ENCODE assay signal across 10 cellular contexts in genomic region chr9:72509053-72509452, GRCh38. TPM values are rescaled to one million over a fixed set of nuclear protein-coding genes. Genes with fewer than 3 reads are reported as not detected.
A peak's percentile ranks its signal among the peaks of the same experiment; 100 is the strongest.
DNase-seq lines count a peak whose midpoint lies in the region; ATAC-seq and TF ChIP-seq lines count a peak whose summit lies in the region.
"Had no signal": no experiment of that assay in that cellular context is flagged by ENCODE, and none has a peak within 500 bp of the region (broad histone marks: within the 10 kb centered on the region; RNA-seq: fewer than 3 reads in every experiment).

No MANE protein-coding gene starts in this region.

- no peak for TF ChIP-seq POLR2A in HCT116 (IDR thresholded peaks at IDR 0.05; ENCODE audit: borderline replicate concordance, extremely low read depth, insufficient read depth, insufficient read length)

- CTCF ChIA-PET in HCT116 (lab: Charles Lee), result no interaction called here
- CTCF ChIA-PET in activated CD4-positive, alpha-beta memory T cell treated with anti-CD3 and anti-CD28 coated beads, Interleukin-2, amount 10 ng/mL, durations not matched to agents 7 days and 5 days (lab: Charles Lee), result interaction anchor here (0.6 kb wide), 1 partner anchor 10 kb away, joined by 3 read pairs; no protein-coding TSS in a partner anchor

- no peak for TF ChIP-seq RAD21 in HCT116 (IDR thresholded peaks at IDR 0.05; ENCODE audit: low read depth)

- no peaks in the 10 kb centered on the region for H3K9me3 Mint-ChIP-seq in activated CD4-positive, alpha-beta memory T cell treated with anti-CD3 and anti-CD28 coated beads, Interleukin-2, amount 10 ng/mL, durations not matched to agents 7 days and 5 days
- H3K9me3 Mint-ChIP-seq: neural crest cell had no signal

- H3K27me3 Mint-ChIP-seq in activated CD4-positive, alpha-beta memory T cell treated with anti-CD3 and anti-CD28 coated beads, Interleukin-2, amount 10 ng/mL, durations not matched to agents 7 days and 5 days, result no peaks in the 10 kb centered on the region

- RAD21 ChIA-PET in HCT116 (lab: Charles Lee; ENCODE audit: low non-redundant PET in 1 of 2, low total read pairs in 2 of 2, uncharacterized antibody in 2 of 2, unreplicated experiment in 2 of 2), result no interaction called here

- no TSS peak for BruUV-seq in HCT116 (replicated peaks; lab: Mats Ljungman, UMichigan)

- no peak overlapping the region for H3K9ac ChIP-seq in HCT116 (ENCODE audit: low read length)

- no peaks in the 10 kb centered on the region for H3K36me3 ChIP-seq in HCT116 (ENCODE audit: control insufficient read depth in 1 of 2, insufficient read depth in 2 of 2, low read length in 2 of 2)

- no peaks in the 10 kb centered on the region for H3K9me2 ChIP-seq in HCT116 (ENCODE audit: insufficient read depth)

- H3K27me3 ChIP-seq in HCT116 (ENCODE audit: insufficient read depth, low read length), result no peaks in the 10 kb centered on the region

- H3K27ac Mint-ChIP-seq in activated CD4-positive, alpha-beta memory T cell treated with anti-CD3 and anti-CD28 coated beads, Interleukin-2, amount 10 ng/mL, durations not matched to agents 7 days and 5 days, result peak overlapping the region; percentile 8

- H3K4me1 ChIP-seq in HCT116 (ENCODE audit: control insufficient read depth in 1 of 2, insufficient read depth in 2 of 2, low read length in 2 of 2), result peaks cover 0 to 13% of the 10 kb centered on the region in 2 experiments; a peak in 2 of 4 replicates

- H3K4me1 Mint-ChIP-seq in activated CD4-positive, alpha-beta memory T cell treated with anti-CD3 and anti-CD28 coated beads, Interleukin-2, amount 10 ng/mL, durations not matched to agents 7 days and 5 days, result peaks cover 15% of the 10 kb centered on the region

- TF ChIP-seq CTCF in HCT116 (IDR thresholded peaks at IDR 0.05 in 2 of 3, conservative IDR thresholded peaks at IDR 0.05 in 1 of 3; ENCODE audit: borderline replicate concordance in 1 of 3, insufficient read depth in 1 of 3, low read depth in 2 of 3, low read length in 2 of 3), result no peak

- peak; percentile 45 for DNase-seq in GM03348 (ENCODE audit: low spot score)
- DNase-seq in HCT116 (ENCODE audit: low read depth, low spot score), result no peak
- no peak for DNase-seq in activated CD4-positive, alpha-beta memory T cell treated with anti-CD3 and anti-CD28 coated beads, Interleukin-2, amount 10 ng/mL, durations not matched to agents 7 days and 5 days
- DNase-seq in kidney glomerular epithelial cell (lab: John Stamatoyannopoulos, UW), result peak; percentile 46
- DNase-seq in NCI-H2171 (lab: John Stamatoyannopoulos, UW), result no peak
- DNase-seq in NCI-H510A (lab: John Stamatoyannopoulos, UW), result no peak
- no peak for DNase-seq in activated CD8-positive, alpha-beta memory T cell treated with anti-CD3 and anti-CD28 coated beads, Interleukin-2, amount 50 U/mL, for 4 hours
- DNase-seq in cardiac septum (ENCODE audit: low spot score), result no peak

- no peaks in the 10 kb centered on the region for H3K79me2 ChIP-seq in HCT116 (ENCODE audit: insufficient read depth, low read length)

- intact Hi-C loops in HCT116 (cut with micrococcal nuclease), result no loop called here
- intact Hi-C loops in cardiac septum (cut with DNase I), result no loop called here

- H3K27ac ChIP-seq in HCT116 (ENCODE audit: low read depth, low read length), result no peak overlapping the region

- H4K20me1 ChIP-seq in HCT116 (ENCODE audit: insufficient read depth), result no peaks in the 10 kb centered on the region

- peaks cover 5% of the 10 kb centered on the region for H3K36me3 Mint-ChIP-seq in activated CD4-positive, alpha-beta memory T cell treated with anti-CD3 and anti-CD28 coated beads, Interleukin-2, amount 10 ng/mL, durations not matched to agents 7 days and 5 days (ENCODE audit: low read depth)

- POLR2A ChIA-PET in HCT116 (lab: Charles Lee), result interaction anchor here (1.2 kb wide), 1 partner anchor 143 kb away, joined by 4 read pairs; the partner anchor contains the start of gene ZFAND5
- POLR2A ChIA-PET in activated CD4-positive, alpha-beta memory T cell treated with anti-CD3 and anti-CD28 coated beads, Interleukin-2, amount 10 ng/mL, durations not matched to agents 7 days and 5 days (lab: Charles Lee), result interaction anchor here (1.1 to 2.3 kb wide), 3 partner anchors 18 to 143 kb away, joined by 3 to 6 read pairs (median 4); no protein-coding TSS in a partner anchor

- peak overlapping the region; percentile 94 for H2AFZ ChIP-seq in HCT116 (ENCODE audit: low read depth, low read length, poor library complexity, severe bottlenecking)

- no peak for ATAC-seq in HCT116

- H3K4me3 Mint-ChIP-seq in activated CD4-positive, alpha-beta memory T cell treated with anti-CD3 and anti-CD28 coated beads, Interleukin-2, amount 10 ng/mL, durations not matched to agents 7 days and 5 days, result no peak overlapping the region
- H3K4me3 Mint-ChIP-seq: neural crest cell had no signal

- peak overlapping the region; percentile 24; the same call in 1 of the 2 replicates for H3K4me2 ChIP-seq in HCT116 (ENCODE audit: low read length)

- H3K4me3 ChIP-seq in HCT116 (replicated peaks in 1 of 2; ENCODE audit: low read depth in 1 of 2, low read length in 2 of 2), result no peak overlapping the region

- H3K9me3 ChIP-seq in HCT116 (ENCODE audit: control insufficient read depth in 1 of 2, insufficient read depth in 1 of 2, low read depth in 1 of 2, low read length in 2 of 2), result no peaks in the 10 kb centered on the region

TF ChIP-seq in HCT116, 20 proteins besides CTCF, POLR2A, EP300 and RAD21:
- no peak for TF ChIP-seq CBX3 (IDR thresholded peaks at IDR 0.05; ENCODE audit: low read depth)
- peak; percentile 23; the same call in 1 of the 2 replicates for TF ChIP-seq FOSL1 (IDR thresholded peaks at IDR 0.05; ENCODE audit: low read depth)
- no peak for TF ChIP-seq YY1 (IDR thresholded peaks at IDR 0.05; ENCODE audit: extremely low read depth, insufficient replicate concordance, low read depth, low read length)
- no peak for TF ChIP-seq POLR2AphosphoS5 (IDR thresholded peaks at IDR 0.05; ENCODE audit: low read depth, low read length)
- TF ChIP-seq SIN3A (IDR thresholded peaks at IDR 0.05; ENCODE audit: low read depth), result no peak
- no peak for TF ChIP-seq EZH2phosphoT487 (IDR thresholded peaks at IDR 0.05; ENCODE audit: borderline replicate concordance)

RNA-seq across cellular contexts. Expression of gene TMC1, which starts 12.4 kb away (rescaled TPM):
- total RNA-seq in HCT116 (2021; ENCODE audit: unreplicated experiment) (0.57 TPM), cardiac septum (0.27 TPM)
- 0.64 and 0.77 TPM in 2 replicates for polyA plus RNA-seq in HCT116 (2012)
- under 1 TPM in 1 of 2 experiments, not detected in 1; 0.28 TPM for total RNA-seq in activated CD4-positive, alpha-beta memory T cell treated with anti-CD3 and anti-CD28 coated beads, Interleukin-2, amount 10 ng/mL, durations not matched to agents 7 days and 5 days
- total RNA-seq: NCI-H460 had no signal

Comparison
In these comparisons a context has a peak if more than half of its experiments do, and no peak if none do; other contexts are left out.
1. DNase-seq: peak in GM03348 (single experiment) and kidney glomerular epithelial cell (single experiment); none in HCT116 (single experiment), activated CD4-positive, alpha-beta memory T cell treated with anti-CD3 and anti-CD28 coated beads, Interleukin-2, amount 10 ng/mL, durations not matched to agents 7 days and 5 days (single experiment), NCI-H2171 (single experiment), NCI-H510A (single experiment), activated CD8-positive, alpha-beta memory T cell treated with anti-CD3 and anti-CD28 coated beads, Interleukin-2, amount 50 U/mL, for 4 hours (single experiment) and cardiac septum (single experiment).